ENCODE assay signal across 13 cellular contexts in genomic region chr1:4980211-4980610, GRCh38.
DNase-seq lines count a peak whose midpoint lies in the region; TF ChIP-seq lines count a peak whose summit lies in the region.
"Had no signal": no experiment of that assay in that cellular context is flagged by ENCODE, and none has a peak within 500 bp of the region (broad histone marks: within the 10 kb centered on the region; RNA-seq: fewer than 3 reads in every experiment).

No MANE protein-coding gene starts in this region.

- peaks cover 5% of the 10 kb centered on the region for H3K9me3 Mint-ChIP-seq in neural crest cell
- H3K9me3 Mint-ChIP-seq: CD4-positive, alpha-beta T cell; CD8-positive, alpha-beta T cell had no signal

- peak; percentile 10 for DNase-seq in activated effector memory CD4-positive, alpha-beta T cell treated with anti-CD3 and anti-CD28 coated beads, Interleukin-2, amount 50 U/mL, for 16 hours
- DNase-seq in activated effector memory CD4-positive, alpha-beta T cell treated with Interleukin-2 at 50 U/mL for 16 hours = no peak
- DNase-seq in neural crest cell (ENCODE audit: low read depth, low spot score) = no peak
- DNase-seq in stimulated activated CD4-positive, alpha-beta T cell treated with anti-CD3 and anti-CD28 coated beads, Interleukin-4, amount 100 ng/mL, for 4 hours = no peak
- no peak for DNase-seq in activated CD4-positive, CD25-positive, alpha-beta regulatory T cell (lab: John Stamatoyannopoulos, UW)
- DNase-seq: AML-193; Caco-2; Calu3; CD4-positive, alpha-beta T cell; CD8-positive, alpha-beta T cell; DMS79 treated with DMSO at 0.1 percent for 48 hours; GF-D8 had no signal

- H3K36me3 Mint-ChIP-seq in neural crest cell (ENCODE audit: low read depth) = no peaks in the 10 kb centered on the region
- H3K36me3 Mint-ChIP-seq: CD8-positive, alpha-beta T cell had no signal

- no peak for TF ChIP-seq CTCF in neural crest cell (conservative IDR thresholded peaks at IDR 0.05)

- peaks cover 35% of the 10 kb centered on the region for H3K4me1 Mint-ChIP-seq in neural crest cell
- H3K4me1 Mint-ChIP-seq: B cell had no signal

- H3K4me3 Mint-ChIP-seq in neural crest cell = no peak overlapping the region
- H3K4me3 Mint-ChIP-seq: B cell; CD4-positive, alpha-beta T cell; CD8-positive, alpha-beta T cell had no signal

- H3K27ac Mint-ChIP-seq in neural crest cell (ENCODE audit: unreplicated experiment) = peak overlapping the region; percentile 23
- H3K27ac Mint-ChIP-seq: B cell; CD4-positive, alpha-beta T cell; CD8-positive, alpha-beta T cell had no signal

- peaks cover 3% of the 10 kb centered on the region for H3K27me3 Mint-ChIP-seq in neural crest cell (ENCODE audit: low read depth)
